ENCODE assay signal across 23 cellular contexts in genomic region chr13:67226686-67227085, GRCh38. TPM values are rescaled to one million over a fixed set of nuclear protein-coding genes. Genes with fewer than 3 reads are reported as not detected.
DNase-seq lines count a peak whose midpoint lies in the region; ATAC-seq and TF ChIP-seq lines count a peak whose summit lies in the region.
"Had no signal": no experiment of that assay in that cellular context is flagged by ENCODE, and none has a peak within 500 bp of the region (broad histone marks: within the 10 kb centered on the region; RNA-seq: fewer than 3 reads in every experiment).

No MANE protein-coding gene starts in this region.

- H3K9me3 Mint-ChIP-seq in activated naive CD8-positive, alpha-beta T cell treated with anti-CD3 and anti-CD28 coated beads, Interleukin-2, amount 50 U/mL, for 24 hours: no peaks in the 10 kb centered on the region
- H3K9me3 Mint-ChIP-seq: activated T-helper 2 cell treated with anti-CD3 and anti-CD28 coated beads, Interferon-gamma antibody, Interleukin-2, Interleukin-4, amounts not matched to agents 10 μg/mL and 5 μg/mL and 100 μg/mL, durations not matched to agents 14 hours and 24 hours and 36 hours; CD8-positive, alpha-beta T cell; stimulated activated effector memory CD8-positive, alpha-beta T cell treated with anti-CD3 and anti-CD28 coated beads, Interleukin-12 subunit alpha, Interleukin-12 subunit beta, amount 100 ng/mL, for 72 hours had no signal

- no peak overlapping the region for H2AFZ ChIP-seq in neural cell (ENCODE audit: low read depth, low read length)

- TF ChIP-seq EP300 in neural cell (conservative IDR thresholded peaks at IDR 0.05; ENCODE audit: poor library complexity, severe bottlenecking): peak; percentile 50

- no peaks in the 10 kb centered on the region for H3F3A ChIP-seq in neural cell (ENCODE audit: insufficient read depth, low read length, poor library complexity, severe bottlenecking)

- H3K27me3 Mint-ChIP-seq in activated naive CD8-positive, alpha-beta T cell treated with anti-CD3 and anti-CD28 coated beads, Interleukin-2, amount 50 U/mL, for 24 hours: peaks cover 13% of the 10 kb centered on the region

- no peaks in the 10 kb centered on the region for H4K20me1 ChIP-seq in neural cell (ENCODE audit: insufficient read depth)

- H3K36me3 Mint-ChIP-seq in activated naive CD8-positive, alpha-beta T cell treated with anti-CD3 and anti-CD28 coated beads, Interleukin-2, amount 50 U/mL, for 24 hours (ENCODE audit: low read depth): no peaks in the 10 kb centered on the region
- H3K36me3 Mint-ChIP-seq: activated naive CD8-positive, alpha-beta T cell; CD8-positive, alpha-beta T cell; stimulated activated effector memory CD8-positive, alpha-beta T cell treated with anti-CD3 and anti-CD28 coated beads, Interleukin-12 subunit alpha, Interleukin-12 subunit beta, amount 100 ng/mL, for 72 hours had no signal

- no peak for TF ChIP-seq RAD21 in neural cell (conservative IDR thresholded peaks at IDR 0.05)

- peaks cover 11% of the 10 kb centered on the region for H3K79me2 ChIP-seq in neural cell (replicated peaks; ENCODE audit: insufficient read depth, low read length)

- DNase-seq in NCI-H2227 treated with DMSO at 0.1 percent for 48 hours (lab: John Stamatoyannopoulos, UW) (peak; percentile 84), caudate nucleus (lab: John Stamatoyannopoulos, UW) (peak in 2 of 61 donors; percentile 7 to 16), substantia nigra (lab: John Stamatoyannopoulos, UW) (no peak), NCI-H748 treated with DMSO at 0.1 percent for 48 hours (lab: John Stamatoyannopoulos, UW) (no peak), T-helper 9 cell (no peak)
- DNase-seq in activated naive CD8-positive, alpha-beta T cell treated with anti-CD3 and anti-CD28 coated beads, Interleukin-2, amount 50 U/mL, for 24 hours: no peak
- DNase-seq: activated CD4-positive, alpha-beta T cell treated with anti-CD3 and anti-CD28 coated beads, Interleukin-2, amount 50 U/mL, for 48 hours; CD8-positive, alpha-beta T cell; effector memory CD4-positive, alpha-beta T cell; foreskin keratinocyte; IMR-90; lower lobe of right lung; NCI-H1105; NCI-H1930; NCI-H226; spleen; stimulated activated CD4-positive, alpha-beta T cell treated with anti-CD3 and anti-CD28 coated beads, Interleukin-2, amount 100 ng/mL, for 48 hours had no signal

- H3K4me1 Mint-ChIP-seq in activated naive CD8-positive, alpha-beta T cell treated with anti-CD3 and anti-CD28 coated beads, Interleukin-2, amount 50 U/mL, for 24 hours: peaks cover 20% of the 10 kb centered on the region
- H3K4me1 Mint-ChIP-seq: stimulated activated effector memory CD8-positive, alpha-beta T cell treated with anti-CD3 and anti-CD28 coated beads, Interleukin-12 subunit alpha, Interleukin-12 subunit beta, amount 100 ng/mL, for 72 hours had no signal

- H3K4me3 ChIP-seq in neural cell (ENCODE audit: low read length): peak overlapping the region; percentile 81
- H3K4me3 ChIP-seq: lower lobe of right lung, spleen, thoracic aorta had no signal

- no peaks in the 10 kb centered on the region for H3K9me2 ChIP-seq in neural cell (ENCODE audit: insufficient read depth, low read length)

- H3K4me3 Mint-ChIP-seq in activated naive CD8-positive, alpha-beta T cell treated with anti-CD3 and anti-CD28 coated beads, Interleukin-2, amount 50 U/mL, for 24 hours: no peak overlapping the region
- H3K4me3 Mint-ChIP-seq: activated naive CD8-positive, alpha-beta T cell; CD8-positive, alpha-beta T cell; stimulated activated effector memory CD8-positive, alpha-beta T cell treated with anti-CD3 and anti-CD28 coated beads, Interleukin-12 subunit alpha, Interleukin-12 subunit beta, amount 100 ng/mL, for 72 hours had no signal

- no peak for TF ChIP-seq CTCF in neural cell (IDR thresholded peaks at IDR 0.05; ENCODE audit: poor library complexity, severe bottlenecking)

- no peak for ATAC-seq in activated naive CD8-positive, alpha-beta T cell treated with anti-CD3 and anti-CD28 coated beads, Interleukin-2, amount 50 U/mL, for 24 hours
- ATAC-seq: CD8-positive, alpha-beta T cell; foreskin keratinocyte; lower lobe of right lung; Right ventricle myocardium inferior; stimulated activated effector memory CD8-positive, alpha-beta T cell treated with anti-CD3 and anti-CD28 coated beads, Interleukin-12 subunit alpha, Interleukin-12 subunit beta, amount 100 ng/mL, for 72 hours had no signal

- H3K4me2 ChIP-seq in neural cell (ENCODE audit: low read length): peak overlapping the region; percentile 68

- H3K27ac ChIP-seq in caudate nucleus (ENCODE audit: low read depth, low read length) (peak overlapping the region; percentile 82), neural cell (ENCODE audit: low read length) (no peak overlapping the region), substantia nigra (ENCODE audit: low read depth, low read length, poor library complexity, severe bottlenecking) (peak overlapping the region; percentile 62)
- H3K27ac ChIP-seq: foreskin keratinocyte, lower lobe of right lung, spleen, thoracic aorta had no signal

- no peaks in the 10 kb centered on the region for H3K9me3 ChIP-seq in neural cell (ENCODE audit: low read length)
- H3K9me3 ChIP-seq: lower lobe of right lung, spleen, thoracic aorta had no signal

- H3K27ac Mint-ChIP-seq in activated naive CD8-positive, alpha-beta T cell treated with anti-CD3 and anti-CD28 coated beads, Interleukin-2, amount 50 U/mL, for 24 hours: no peak overlapping the region
- H3K27ac Mint-ChIP-seq: activated naive CD8-positive, alpha-beta T cell; activated T-helper 2 cell treated with anti-CD3 and anti-CD28 coated beads, Interferon-gamma antibody, Interleukin-2, Interleukin-4, amounts not matched to agents 10 μg/mL and 5 μg/mL and 100 μg/mL, durations not matched to agents 14 hours and 24 hours and 36 hours; CD8-positive, alpha-beta T cell; stimulated activated effector memory CD8-positive, alpha-beta T cell treated with anti-CD3 and anti-CD28 coated beads, Interleukin-12 subunit alpha, Interleukin-12 subunit beta, amount 100 ng/mL, for 72 hours had no signal

- no peak overlapping the region for H3K9ac ChIP-seq in neural cell (ENCODE audit: low read length)

- peaks cover 4% of the 10 kb centered on the region for H3K27me3 ChIP-seq in neural cell (ENCODE audit: insufficient read depth, low read depth, low read length)

- H3K36me3 ChIP-seq in neural cell (ENCODE audit: insufficient read depth, low read length): no peaks in the 10 kb centered on the region
- H3K36me3 ChIP-seq: lower lobe of right lung, spleen, thoracic aorta had no signal

TF ChIP-seq in neural cell, 6 proteins besides CTCF, POLR2A, EP300 and RAD21:
- no peak for TF ChIP-seq EZH2 (IDR thresholded peaks at IDR 0.05; ENCODE audit: borderline replicate concordance, insufficient read depth, low read length, poor library complexity, severe bottlenecking)
- TF ChIP-seq POLR2AphosphoS5 (IDR thresholded peaks at IDR 0.05): peak; percentile 43
TF ChIP-seq in neural cell: peak in this region for 1.

RNA-seq across cellular contexts. Expression of gene PCDH9, which starts 3.5 kb away (rescaled TPM):
- polyA plus RNA-seq in neural cell: 3.5 and 4.6 TPM in 2 replicates
- 32.4 and 35.9 TPM in 2 replicates for polyA minus RNA-seq in neural cell
